In the genomic region with DNA sequence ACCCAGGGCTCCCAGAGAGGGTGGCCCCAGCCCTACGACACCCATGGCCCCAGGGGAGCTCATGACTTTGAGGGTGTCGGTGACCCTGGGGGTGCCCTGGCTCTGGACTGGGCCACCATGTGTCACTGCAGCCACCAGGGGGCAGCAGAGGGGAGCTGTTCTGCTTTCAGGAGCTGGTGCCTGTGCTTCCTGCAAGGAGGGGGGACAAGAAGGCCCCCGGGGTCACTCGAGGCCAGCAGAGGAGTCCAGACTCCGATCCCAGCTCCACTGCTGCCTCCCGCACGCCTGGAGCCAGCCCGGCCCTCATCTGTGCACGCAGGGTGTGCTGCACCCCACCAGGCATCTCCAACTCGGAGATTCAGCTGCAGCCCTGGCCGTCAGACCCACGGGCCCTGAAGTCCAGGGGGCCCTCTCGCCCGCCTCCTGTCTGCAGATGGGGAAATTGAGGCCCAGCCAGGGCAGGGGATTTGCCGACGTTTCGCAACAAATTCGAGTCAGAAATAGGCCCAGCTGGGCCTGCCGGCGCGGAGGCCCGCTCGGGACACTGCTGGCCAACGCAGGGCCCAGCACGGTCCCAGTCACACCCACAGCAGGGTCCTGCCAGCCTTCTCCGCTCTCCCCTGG, we compare ENCODE assay signal across 8 cellular contexts. TPM values are rescaled to one million over a fixed set of nuclear protein-coding genes. Genes with fewer than 3 reads are reported as not detected.
DNase-seq lines count a peak whose midpoint lies in the region; ATAC-seq, FAIRE-seq and TF ChIP-seq lines count a peak whose summit lies in the region.

No MANE protein-coding gene starts in this region.

- no peak overlapping the region for H3K4me3 ChIP-seq in kidney (ENCODE audit: low read length in 2 of 2)

- H3K9me3 ChIP-seq in kidney (ENCODE audit: control insufficient read depth in 1 of 2, low read length in 2 of 2): peaks cover 0 to 8% of the 10 kb centered on the region in 2 donors

- no peak for FAIRE-seq in kidney (lab: Jason Lieb, UNC)

- peak; percentile 94 for TF ChIP-seq CTCF in kidney (IDR thresholded peaks at IDR 0.05; ENCODE audit: borderline replicate concordance, extremely low read depth, insufficient read depth)

- H3K4me1 ChIP-seq in kidney (ENCODE audit: control insufficient read depth in 1 of 2, insufficient read depth in 1 of 2, low read depth in 1 of 2, low read length in 2 of 2): peaks cover 20 to 44% of the 10 kb centered on the region in 2 donors

- intact Hi-C loops in kidney (cut with DNase I): no loop called here

- ATAC-seq in HG03457 (IDR thresholded peaks at IDR 0.05; ENCODE audit: unreplicated experiment): no peak

- peak overlapping the region in 1 of 2 donors; percentile 75 for H3K9ac ChIP-seq in kidney (ENCODE audit: low read length in 2 of 2)

- no peaks in the 10 kb centered on the region for H3K36me3 ChIP-seq in kidney (ENCODE audit: control insufficient read depth in 1 of 2, insufficient read depth in 2 of 2, low read length in 2 of 2)

- DNase-seq in NCI-H2081 (lab: John Stamatoyannopoulos, UW) (peak; percentile 84 to 87), NCI-H2081 treated with DMSO at 0.1 percent for 48 hours (lab: John Stamatoyannopoulos, UW) (no peak), NCI-H2171 treated with DMSO at 0.1 percent for 48 hours (lab: John Stamatoyannopoulos, UW) (peak; percentile 63), kidney (peak; percentile 97)
- DNase-seq in activated CD4-positive, alpha-beta T cell treated with anti-CD3 and anti-CD28 coated beads for 1 hour: peak; percentile 79
- DNase-seq in central memory CD4-positive, alpha-beta T cell: peak; percentile 75
- DNase-seq in stimulated activated CD4-positive, alpha-beta T cell treated with anti-CD3 and anti-CD28 coated beads, Interleukin-12 subunit alpha, Interleukin-12 subunit beta, amount 100 ng/mL, for 48 hours (ENCODE audit: low read depth in 2 of 3, low spot score in 1 of 3): peak; percentile 76 to 88 (median 86)

- peak overlapping the region; percentile 84 to 94 for H3K27ac ChIP-seq in kidney (ENCODE audit: low read depth in 2 of 2, low read length in 2 of 2)

RNA-seq across cellular contexts. Expression of a gene that starts 29.5 kb away (rescaled TPM):
- total RNA-seq in kidney: 1.6 TPM
- polyA plus RNA-seq in kidney (ENCODE audit: insufficient read depth, low read depth, low replicate concordance): 2.4 TPM
